ENCODE assay signal across 1 cellular context in genomic region chr22:22463855-22464540, GRCh38.
TF ChIP-seq lines count a peak whose summit lies in the region.

No MANE protein-coding gene starts in this region.

TF ChIP-seq in GM23338, 12 proteins besides CTCF, POLR2A, EP300 and RAD21 (continued from another document):
- TF ChIP-seq, protein P1, sequence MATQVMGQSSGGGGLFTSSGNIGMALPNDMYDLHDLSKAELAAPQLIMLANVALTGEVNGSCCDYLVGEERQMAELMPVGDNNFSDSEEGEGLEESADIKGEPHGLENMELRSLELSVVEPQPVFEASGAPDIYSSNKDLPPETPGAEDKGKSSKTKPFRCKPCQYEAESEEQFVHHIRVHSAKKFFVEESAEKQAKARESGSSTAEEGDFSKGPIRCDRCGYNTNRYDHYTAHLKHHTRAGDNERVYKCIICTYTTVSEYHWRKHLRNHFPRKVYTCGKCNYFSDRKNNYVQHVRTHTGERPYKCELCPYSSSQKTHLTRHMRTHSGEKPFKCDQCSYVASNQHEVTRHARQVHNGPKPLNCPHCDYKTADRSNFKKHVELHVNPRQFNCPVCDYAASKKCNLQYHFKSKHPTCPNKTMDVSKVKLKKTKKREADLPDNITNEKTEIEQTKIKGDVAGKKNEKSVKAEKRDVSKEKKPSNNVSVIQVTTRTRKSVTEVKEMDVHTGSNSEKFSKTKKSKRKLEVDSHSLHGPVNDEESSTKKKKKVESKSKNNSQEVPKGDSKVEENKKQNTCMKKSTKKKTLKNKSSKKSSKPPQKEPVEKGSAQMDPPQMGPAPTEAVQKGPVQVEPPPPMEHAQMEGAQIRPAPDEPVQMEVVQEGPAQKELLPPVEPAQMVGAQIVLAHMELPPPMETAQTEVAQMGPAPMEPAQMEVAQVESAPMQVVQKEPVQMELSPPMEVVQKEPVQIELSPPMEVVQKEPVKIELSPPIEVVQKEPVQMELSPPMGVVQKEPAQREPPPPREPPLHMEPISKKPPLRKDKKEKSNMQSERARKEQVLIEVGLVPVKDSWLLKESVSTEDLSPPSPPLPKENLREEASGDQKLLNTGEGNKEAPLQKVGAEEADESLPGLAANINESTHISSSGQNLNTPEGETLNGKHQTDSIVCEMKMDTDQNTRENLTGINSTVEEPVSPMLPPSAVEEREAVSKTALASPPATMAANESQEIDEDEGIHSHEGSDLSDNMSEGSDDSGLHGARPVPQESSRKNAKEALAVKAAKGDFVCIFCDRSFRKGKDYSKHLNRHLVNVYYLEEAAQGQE (IDR thresholded peaks at IDR 0.05; ENCODE audit: unreplicated experiment), result no peak
- no peak for TF ChIP-seq EZH2phosphoT487 (IDR thresholded peaks at IDR 0.05; ENCODE audit: unreplicated experiment)
- TF ChIP-seq, protein P2, sequence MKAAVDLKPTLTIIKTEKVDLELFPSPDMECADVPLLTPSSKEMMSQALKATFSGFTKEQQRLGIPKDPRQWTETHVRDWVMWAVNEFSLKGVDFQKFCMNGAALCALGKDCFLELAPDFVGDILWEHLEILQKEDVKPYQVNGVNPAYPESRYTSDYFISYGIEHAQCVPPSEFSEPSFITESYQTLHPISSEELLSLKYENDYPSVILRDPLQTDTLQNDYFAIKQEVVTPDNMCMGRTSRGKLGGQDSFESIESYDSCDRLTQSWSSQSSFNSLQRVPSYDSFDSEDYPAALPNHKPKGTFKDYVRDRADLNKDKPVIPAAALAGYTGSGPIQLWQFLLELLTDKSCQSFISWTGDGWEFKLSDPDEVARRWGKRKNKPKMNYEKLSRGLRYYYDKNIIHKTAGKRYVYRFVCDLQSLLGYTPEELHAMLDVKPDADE (IDR thresholded peaks at IDR 0.05), result no peak
- no peak for TF ChIP-seq NANOG (IDR thresholded peaks at IDR 0.05; ENCODE audit: borderline replicate concordance)
- TF ChIP-seq ZNF331 (CRISPR knock-in tag; IDR thresholded peaks at IDR 0.05; ENCODE audit: low read depth), result no peak
